27 cellular contexts compared by ENCODE assay signal in genomic region chr2:134420920-134421319, GRCh38.
"Had no signal": no experiment of that assay in that cellular context is flagged by ENCODE, and none has a peak within 500 bp of the region (broad histone marks: within the 10 kb centered on the region; RNA-seq: fewer than 3 reads in every experiment).

No MANE protein-coding gene starts in this region.

- ATAC-seq: lower lobe of right lung; naive thymus-derived CD8-positive, alpha-beta T cell; stimulated activated naive B cell treated with anti-CD40 and anti-IgM and Interleukin-4, amounts not matched to agents 10 μg/mL and 1 μg/mL and 100 μg/mL, for 72 hours had no signal

- H3K27ac ChIP-seq: adrenal gland, ascending aorta, esophagus muscularis mucosa, lower lobe of right lung, SK-N-MC, stomach, suprapubic skin, VCaP had no signal

- H3K4me3 ChIP-seq: adrenal gland, ascending aorta, esophagus muscularis mucosa, lower lobe of right lung, SK-N-MC, smooth muscle cell, stomach, suprapubic skin, tibial nerve had no signal

- DNase-seq: activated CD4-positive, alpha-beta T cell treated with anti-CD3 and anti-CD28 coated beads for 48 hours; activated CD4-positive, alpha-beta T cell treated with anti-CD3 and anti-CD28 coated beads, Interleukin-2, amount 50 U/mL, for 48 hours; activated CD8-positive, alpha-beta memory T cell treated with anti-CD3 and anti-CD28 coated beads for 24 hours; activated effector memory CD4-positive, alpha-beta T cell treated with anti-CD3 and anti-CD28 coated beads, Interleukin-2, amount 50 U/mL, for 16 hours; activated naive CD4-positive, alpha-beta T cell treated with anti-CD3 and anti-CD28 coated beads for 36 hours; activated naive CD8-positive, alpha-beta T cell treated with anti-CD3 and anti-CD28 coated beads for 36 hours; activated T-cell treated with anti-CD3 and anti-CD28 coated beads, Interleukin-2, amount 50 U/mL, for 1 hour; hypothalamus; immature natural killer cell; kidney; lower lobe of right lung; mesenchymal stem cell; naive thymus-derived CD8-positive, alpha-beta T cell; posterior cingulate gyrus; stimulated activated CD4-positive, alpha-beta T cell treated with anti-CD3 and anti-CD28 coated beads, Interleukin-1b, Interleukin-23, amount 100 ng/mL, for 48 hours; stimulated activated naive B cell treated with anti-CD40 and anti-IgM and Interleukin-4, amounts not matched to agents 10 μg/mL and 1 μg/mL and 100 μg/mL, for 72 hours; stomach; SW 1271; T-helper 9 cell had no signal

- H3K9me3 ChIP-seq: adrenal gland, ascending aorta, esophagus muscularis mucosa, lower lobe of right lung, stomach, suprapubic skin, tibial nerve had no signal

- H3K36me3 ChIP-seq: adrenal gland had no signal

- H3K27me3 ChIP-seq: adrenal gland, ascending aorta, esophagus muscularis mucosa, stomach, suprapubic skin, tibial nerve had no signal

- H3K4me1 ChIP-seq: adrenal gland, ascending aorta, lower lobe of right lung, suprapubic skin had no signal
